8 cellular contexts compared by ENCODE assay signal in the genomic region with DNA sequence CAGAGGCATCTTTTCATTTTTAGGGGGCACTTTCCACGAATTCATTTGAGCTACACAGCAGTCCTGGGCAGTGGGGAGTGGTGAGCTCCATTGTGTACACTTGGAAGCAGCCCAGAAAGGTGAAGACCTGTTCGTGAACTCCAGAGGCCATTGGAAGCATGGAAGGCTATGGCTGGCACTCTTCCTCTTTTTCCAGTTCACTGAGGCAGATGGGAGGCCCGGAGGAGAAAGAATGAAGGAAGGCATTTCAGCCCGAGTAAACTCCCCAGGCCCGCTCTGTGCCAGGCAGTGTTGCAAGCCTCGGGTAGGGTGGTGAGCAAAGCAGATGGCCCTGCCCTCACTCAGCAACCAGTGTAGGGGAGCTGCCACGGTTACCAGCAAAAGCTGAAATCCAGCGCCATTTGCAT. TPM values are rescaled to one million over a fixed set of nuclear protein-coding genes. Genes with fewer than 3 reads are reported as not detected.
DNase-seq lines count a peak whose midpoint lies in the region; ATAC-seq and TF ChIP-seq lines count a peak whose summit lies in the region.

No MANE protein-coding gene starts in this region.

- peak; percentile 25 to 36 for DNase-seq in NOMO-1 (lab: John Stamatoyannopoulos, UW; ENCODE audit: unreplicated experiment in 2 of 2)
- no peak for DNase-seq in NOMO-1 treated with dmso at 0.1 percent for 144 hours (lab: John Stamatoyannopoulos, UW; ENCODE audit: unreplicated experiment)
- DNase-seq in NCI-H446 treated with DMSO at 0.1 percent for 48 hours (lab: John Stamatoyannopoulos, UW) = peak; percentile 47
- peak; percentile 61 for DNase-seq in cerebellar cortex (ENCODE audit: low spot score)
- DNase-seq in lower leg skin (ENCODE audit: low spot score in 2 of 2) = peak in 1 of 2 donors; percentile 48
- DNase-seq in HuH-7 (ENCODE audit: low spot score) = no peak

- H3K9me3 ChIP-seq in thymus (ENCODE audit: control insufficient read depth) = no peaks in the 10 kb centered on the region

- WGBS in lower leg skin, 2 donors = 13 to 19% methylated on average over 8 of the region's 8 CpGs
- WGBS in thymus = 61% methylated on average over 8 of the region's 8 CpGs

- H3K4me1 ChIP-seq in thymus (ENCODE audit: control insufficient read depth, insufficient read depth, low read length) = peaks cover 12% of the 10 kb centered on the region

- no peak overlapping the region for H3K27ac ChIP-seq in thymus (ENCODE audit: low read depth)

- intact Hi-C loops in lower leg skin (cut with DNase I; ENCODE audit: low total_unique reads) = no loop called here

- peaks cover 3% of the 10 kb centered on the region for H3K36me3 ChIP-seq in thymus (ENCODE audit: control insufficient read depth, insufficient read depth)

- no peaks in the 10 kb centered on the region for H3K27me3 ChIP-seq in thymus (ENCODE audit: control insufficient read depth, insufficient read depth)

- ATAC-seq in GM21423 (IDR thresholded peaks at IDR 0.05; ENCODE audit: unreplicated experiment) = no peak

- no peak for TF ChIP-seq CTCF in lower leg skin (IDR thresholded peaks at IDR 0.05)

- peak overlapping the region; percentile 83 for H3K4me3 ChIP-seq in lower leg skin (ENCODE audit: low read depth, poor library complexity, severe bottlenecking)
- peak overlapping the region; percentile 56 for H3K4me3 ChIP-seq in thymus (ENCODE audit: low read length)

- TF ChIP-seq POLR2A in lower leg skin (IDR thresholded peaks at IDR 0.05) = no peak

RNA-seq across cellular contexts. Expression of a gene that starts 0.7 kb away (rescaled TPM):
- total RNA-seq in lower leg skin = 100 to 1,000 TPM; 299 to 488 (median 404) TPM
- polyA plus RNA-seq in thymus = 8.0 TPM

Comparison
In these comparisons a context has a peak if more than half of its experiments do, and no peak if none do; other contexts are left out.
1. DNase-seq: peak in NOMO-1 (2 of 2), NCI-H446 treated with DMSO at 0.1 percent for 48 hours (single experiment) and cerebellar cortex (single experiment); none in NOMO-1 treated with dmso at 0.1 percent for 144 hours (single experiment) and HuH-7 (single experiment).